ENCODE assay signal across 7 cellular contexts in the genomic region with DNA sequence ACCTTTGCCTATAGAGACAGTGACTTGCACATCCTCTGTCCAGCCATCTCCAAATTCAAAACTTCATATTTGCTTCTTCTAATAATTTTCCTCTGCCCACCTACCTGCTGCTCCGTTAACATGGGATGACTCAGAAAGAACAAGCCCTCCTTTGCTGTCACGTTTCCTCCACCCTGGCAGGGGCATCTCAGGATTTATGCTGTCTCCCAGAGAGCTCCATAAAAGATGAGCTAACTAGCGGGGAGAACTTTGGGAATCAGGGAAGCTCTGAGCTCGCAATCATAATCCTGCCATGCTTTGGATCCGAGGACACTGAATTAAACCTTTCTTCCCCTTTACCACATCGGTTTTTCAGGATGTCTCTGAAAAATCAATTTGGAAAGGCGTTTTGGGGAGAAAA.
"Had no signal": no experiment of that assay in that cellular context is flagged by ENCODE, and none has a peak within 500 bp of the region (broad histone marks: within the 10 kb centered on the region; RNA-seq: fewer than 3 reads in every experiment).

No MANE protein-coding gene starts in this region.

- H3K4me1 Mint-ChIP-seq: GM23338, IgD-negative memory B cell had no signal

- H3K36me3 Mint-ChIP-seq: IgD-negative memory B cell had no signal

- H3K4me3 ChIP-seq: GM23338 had no signal

- DNase-seq: H9, HCEC 1CT, KBM-7 had no signal

- H3K27ac Mint-ChIP-seq: GM23338, H9 had no signal

- ATAC-seq: GM23338, HepG2 had no signal

- H3K27ac ChIP-seq: HL-60 had no signal

- H3K9me3 Mint-ChIP-seq: GM23338, H9 had no signal

- H3K4me3 Mint-ChIP-seq: GM23338, H9, IgD-negative memory B cell had no signal

- H3K4me2 ChIP-seq: GM23338 had no signal

- H2AFZ ChIP-seq: GM23338 had no signal
